ENCODE assay signal across 17 cellular contexts in genomic region chr14:103735439-103735814, GRCh38. TPM values are rescaled to one million over a fixed set of nuclear protein-coding genes. Genes with fewer than 3 reads are reported as not detected.
DNase-seq lines count a peak whose midpoint lies in the region; ATAC-seq and TF ChIP-seq lines count a peak whose summit lies in the region.
"Had no signal": no experiment of that assay in that cellular context is flagged by ENCODE, and none has a peak within 500 bp of the region (broad histone marks: within the 10 kb centered on the region; RNA-seq: fewer than 3 reads in every experiment).

No MANE protein-coding gene starts in this region.

- no peak for TF ChIP-seq POLR2A in breast epithelium (IDR thresholded peaks at IDR 0.05)
- no peak for TF ChIP-seq POLR2A in prostate gland (IDR thresholded peaks at IDR 0.05)

- no peak overlapping the region for H2AFZ ChIP-seq in Karpas-422 (ENCODE audit: low read length)

- no peak overlapping the region for H3K4me3 ChIP-seq in breast epithelium
- no peak overlapping the region for H3K4me3 ChIP-seq in prostate gland
- no peak overlapping the region for H3K4me3 ChIP-seq in Karpas-422 (ENCODE audit: low read length)

- H3K4me2 ChIP-seq in Karpas-422 (ENCODE audit: low read depth, low read length, poor library complexity, severe bottlenecking) = no peak overlapping the region

- DNase-seq in breast epithelium (ENCODE audit: low spot score in 2 of 2) = no peak
- no peak for DNase-seq in MCF 10A (ENCODE audit: unreplicated experiment)
- peak; percentile 62 for DNase-seq in cardiac septum (ENCODE audit: low spot score)
- DNase-seq in prostate gland (ENCODE audit: low spot score) = no peak
- no peak for DNase-seq in RKO (ENCODE audit: low spot score)
- DNase-seq in Karpas-422 = no peak
- DNase-seq in T-helper 17 cell = no peak
- DNase-seq: activated CD4-positive, alpha-beta T cell treated with anti-CD3 and anti-CD28 coated beads, Interleukin-2, amount 50 U/mL, for 48 hours; activated naive CD8-positive, alpha-beta T cell treated with anti-CD3 and anti-CD28 coated beads, Interleukin-2, amount 10 ng/mL, durations not matched to agents 7 days and 5 days; activated T-cell treated with anti-CD3 and anti-CD28 coated beads, Interleukin-2, amount 50 U/mL, for 48 hours; DMS53; erythroblast; NCI-H187; NCI-H524 treated with DMSO at 0.1 percent for 48 hours; stimulated activated CD4-positive, alpha-beta T cell treated with anti-CD3 and anti-CD28 coated beads, Interleukin-12 subunit alpha, Interleukin-12 subunit beta, amount 100 ng/mL, for 4 hours; stimulated activated naive CD8-positive, alpha-beta T cell treated with anti-CD3 and anti-CD28 coated beads, Interleukin-15, Interleukin-2, amounts not matched to agents 100 U/mL and 50 U/mL, for 24 hours had no signal

- H3K27me3 Mint-ChIP-seq in MCF 10A (ENCODE audit: insufficient read depth, unreplicated experiment) (no peaks in the 10 kb centered on the region), T-helper 17 cell (no peaks in the 10 kb centered on the region)
- H3K27me3 Mint-ChIP-seq: activated naive CD8-positive, alpha-beta T cell treated with anti-CD3 and anti-CD28 coated beads, Interleukin-2, amount 10 ng/mL, durations not matched to agents 7 days and 5 days had no signal

- H3K4me1 ChIP-seq in breast epithelium (peaks cover 16 to 25% of the 10 kb centered on the region in 2 donors), prostate gland (replicated peaks) (peaks cover 38% of the 10 kb centered on the region), Karpas-422 (ENCODE audit: low read length) (no peaks in the 10 kb centered on the region)

- no peak overlapping the region for H3K9ac ChIP-seq in Karpas-422 (ENCODE audit: low read length)

- peak overlapping the region; percentile 92 to 96 for H3K27ac ChIP-seq in breast epithelium
- peak overlapping the region; percentile 88 to 92 for H3K27ac ChIP-seq in prostate gland
- H3K27ac ChIP-seq in Karpas-422 (ENCODE audit: low read length) = no peak overlapping the region

- CTCF ChIA-PET in MCF 10A (lab: Yijun Ruan, JAX) = no interaction called here

- no peaks in the 10 kb centered on the region for H3K9me3 Mint-ChIP-seq in MCF 10A (ENCODE audit: unreplicated experiment)
- H3K9me3 Mint-ChIP-seq: activated naive CD8-positive, alpha-beta T cell treated with anti-CD3 and anti-CD28 coated beads, Interleukin-2, amount 10 ng/mL, durations not matched to agents 7 days and 5 days had no signal

- H3K79me2 ChIP-seq in Karpas-422 (ENCODE audit: low read length) = no peaks in the 10 kb centered on the region

- H3K36me3 Mint-ChIP-seq in MCF 10A (ENCODE audit: insufficient read depth, unreplicated experiment) (peaks cover 61% of the 10 kb centered on the region), T-helper 17 cell (ENCODE audit: low read depth) (no peaks in the 10 kb centered on the region)
- H3K36me3 Mint-ChIP-seq: activated naive CD8-positive, alpha-beta T cell treated with anti-CD3 and anti-CD28 coated beads, Interleukin-2, amount 10 ng/mL, durations not matched to agents 7 days and 5 days had no signal

- H3K4me3 Mint-ChIP-seq in MCF 10A (ENCODE audit: unreplicated experiment) (no peak overlapping the region), T-helper 17 cell (no peak overlapping the region)
- H3K4me3 Mint-ChIP-seq: activated naive CD8-positive, alpha-beta T cell treated with anti-CD3 and anti-CD28 coated beads, Interleukin-2, amount 10 ng/mL, durations not matched to agents 7 days and 5 days had no signal

- no peaks in the 10 kb centered on the region for H3K9me3 ChIP-seq in breast epithelium
- H3K9me3 ChIP-seq in prostate gland = no peaks in the 10 kb centered on the region
- H3K9me3 ChIP-seq in Karpas-422 (ENCODE audit: low read length) = no peaks in the 10 kb centered on the region
- H3K9me3 ChIP-seq in T-helper 17 cell (ENCODE audit: control insufficient read depth, low read length, poor library complexity, severe bottlenecking) = no peaks in the 10 kb centered on the region

- H3K27ac Mint-ChIP-seq in MCF 10A (ENCODE audit: low read depth, unreplicated experiment) = no peak overlapping the region
- no peak overlapping the region for H3K27ac Mint-ChIP-seq in T-helper 17 cell
- H3K27ac Mint-ChIP-seq: activated naive CD8-positive, alpha-beta T cell treated with anti-CD3 and anti-CD28 coated beads, Interleukin-2, amount 10 ng/mL, durations not matched to agents 7 days and 5 days had no signal

- H3K36me3 ChIP-seq in breast epithelium (no peaks in the 10 kb centered on the region), prostate gland (peaks cover 0 to 3% of the 10 kb centered on the region in 2 donors), Karpas-422 (ENCODE audit: insufficient read depth, low read length) (no peaks in the 10 kb centered on the region; the same call in 1 of the 2 replicates)

- WGBS in prostate gland = 51% methylated on average over 7 of the region's 7 CpGs

- H3K4me1 Mint-ChIP-seq in MCF 10A (ENCODE audit: insufficient read depth, unreplicated experiment) (no peaks in the 10 kb centered on the region), T-helper 17 cell (no peaks in the 10 kb centered on the region)
- H3K4me1 Mint-ChIP-seq: activated naive CD8-positive, alpha-beta T cell treated with anti-CD3 and anti-CD28 coated beads, Interleukin-2, amount 10 ng/mL, durations not matched to agents 7 days and 5 days had no signal

- no peaks in the 10 kb centered on the region for H3K27me3 ChIP-seq in breast epithelium
- no peaks in the 10 kb centered on the region for H3K27me3 ChIP-seq in prostate gland (replicated peaks; ENCODE audit: insufficient read depth)
- no peaks in the 10 kb centered on the region for H3K27me3 ChIP-seq in Karpas-422 (ENCODE audit: low read length)

- BruUV-seq in MCF 10A (replicated peaks; lab: Mats Ljungman, UMichigan) = no TSS peak

- H4K20me1 ChIP-seq in Karpas-422 (ENCODE audit: insufficient read depth, low read depth, low read length) = peaks cover 5% of the 10 kb centered on the region; the same call in 1 of the 2 replicates

- intact Hi-C loops in breast epithelium (cut with DNase I; ENCODE audit: low total_unique reads) (no loop called here), MCF 10A (cut with micrococcal nuclease) (no loop called here), cardiac septum (cut with DNase I) (no loop called here), prostate gland (cut with DNase I) (no loop called here)

- ATAC-seq in HG03280 (IDR thresholded peaks at IDR 0.05; ENCODE audit: unreplicated experiment) (no peak), T-helper 17 cell (no peak)
- ATAC-seq: stimulated activated naive CD8-positive, alpha-beta T cell treated with anti-CD3 and anti-CD28 coated beads, Interleukin-15, Interleukin-2, amounts not matched to agents 100 U/mL and 50 U/mL, for 24 hours had no signal

- no peak for TF ChIP-seq CTCF in breast epithelium (IDR thresholded peaks at IDR 0.05)
- TF ChIP-seq CTCF in MCF 10A (IDR thresholded peaks at IDR 0.05; ENCODE audit: unreplicated experiment) = no peak
- TF ChIP-seq CTCF in prostate gland (IDR thresholded peaks at IDR 0.05) = peak in 2 of 4 experiments; percentile 8 to 26

- POLR2A ChIA-PET in MCF 10A (lab: Yijun Ruan, JAX) = no interaction called here

- H3K9me2 ChIP-seq in Karpas-422 (replicated peaks; ENCODE audit: insufficient read depth, low read length) = no peaks in the 10 kb centered on the region

RNA-seq across cellular contexts. Expression of gene ZFYVE21, which starts 19.8 kb away (rescaled TPM):
- total RNA-seq in breast epithelium (100 to 1,000 TPM in 1 of 3 donors, 10 to 100 TPM in 2; 57.4 to 140 (median 96.0) TPM), MCF 10A (2022) (28.6 and 35.5 TPM in 2 replicates), cardiac septum (60.9 TPM), prostate gland (100 to 1,000 TPM; 162 to 215 TPM), T-helper 17 cell (1 to 10 TPM; 9.1 to 9.5 TPM)
- total RNA-seq in Karpas-422 (2014; rRNA removed; shearing (Covaris generic); ENCODE audit: low replicate concordance) = 28.4 and 29.7 TPM in 2 replicates

RNA-seq across cellular contexts. Expression of gene XRCC3, which starts 20.2 kb away (rescaled TPM):
- total RNA-seq in breast epithelium (10 to 100 TPM in 1 of 3 donors, 1 to 10 TPM in 2; 5.9 to 10.2 (median 5.9) TPM), MCF 10A (2022) (9.4 and 17.5 TPM in 2 replicates), cardiac septum (3.9 TPM), prostate gland (10 to 100 TPM; 24.7 to 33.2 TPM), T-helper 17 cell (1 to 10 TPM; 6.9 to 8.3 TPM)
- total RNA-seq in Karpas-422 (2014; rRNA removed; shearing (Covaris generic); ENCODE audit: low replicate concordance) = 36.7 and 70.5 TPM in 2 replicates
